Comparison of ENCODE assay signal across 21 cellular contexts in the genomic region with DNA sequence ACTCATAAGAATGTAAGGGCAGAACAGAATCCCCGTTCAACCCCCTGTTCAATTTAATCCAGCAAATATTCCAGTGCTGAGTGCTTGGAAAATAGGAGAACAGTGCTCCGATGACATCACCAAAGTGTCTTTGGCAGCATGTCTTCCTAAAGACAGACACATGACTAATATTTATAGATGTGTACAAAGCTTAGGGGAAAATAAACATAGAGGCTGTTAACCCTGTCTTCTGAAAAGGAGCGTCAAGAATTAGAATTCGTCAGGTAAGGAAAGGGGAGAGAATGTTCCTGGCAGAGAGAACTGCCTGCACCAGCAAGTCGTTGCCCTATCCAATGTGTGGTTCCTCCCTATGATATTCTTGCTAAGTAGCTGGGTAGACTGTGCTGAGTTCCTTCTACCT.
DNase-seq lines count a peak whose midpoint lies in the region; ATAC-seq and TF ChIP-seq lines count a peak whose summit lies in the region.
"Had no signal": no experiment of that assay in that cellular context is flagged by ENCODE, and none has a peak within 500 bp of the region (broad histone marks: within the 10 kb centered on the region; RNA-seq: fewer than 3 reads in every experiment).

No MANE protein-coding gene starts in this region.

- H3K36me3 ChIP-seq in PC-3 (ENCODE audit: low read depth, low read length): no peaks in the 10 kb centered on the region
- H3K36me3 ChIP-seq in suprapubic skin: no peaks in the 10 kb centered on the region

- H3K4me3 ChIP-seq in PC-3 (ENCODE audit: low read length): peak overlapping the region; percentile 20; the same call in 1 of the 2 replicates
- no peak overlapping the region for H3K4me3 ChIP-seq in fibroblast of mammary gland (ENCODE audit: control insufficient read depth, low read depth, low read length)
- no peak overlapping the region for H3K4me3 ChIP-seq in suprapubic skin
- H3K4me3 ChIP-seq: GM12878 had no signal

- H3K9me2 ChIP-seq in PC-3 (replicated peaks; ENCODE audit: low read length): no peaks in the 10 kb centered on the region

- no peak for ATAC-seq in natural killer cell
- no peak for ATAC-seq in natural killer cell treated with Interleukin-12 subunit alpha and Interleukin-12 subunit beta and Interleukin-15 and Interleukin-18, amount 100 ng/mL, for 72 hours
- ATAC-seq in PC-3: peak; percentile 70
- ATAC-seq in HG02870 (IDR thresholded peaks at IDR 0.05; ENCODE audit: unreplicated experiment): no peak
- ATAC-seq: CD8-positive, alpha-beta T cell; GM12878; SK-N-SH treated with all-trans-retinoic acid at 6 μM for 48 hours had no signal

- CTCF ChIA-PET in PC-3 (lab: Charles Lee): interaction anchor here (3.3 kb wide), 1 partner anchor 26 kb away, joined by 30 read pairs; no protein-coding TSS in a partner anchor

- H3K9ac ChIP-seq in PC-3 (ENCODE audit: low read length): peak overlapping the region; percentile 12; the same call in 1 of the 2 replicates

- no peaks in the 10 kb centered on the region for H3K9me3 ChIP-seq in PC-3 (ENCODE audit: low read length)
- no peaks in the 10 kb centered on the region for H3K9me3 ChIP-seq in suprapubic skin

- peaks cover 0 to 14% of the 10 kb centered on the region in 2 donors for H3K27me3 Mint-ChIP-seq in natural killer cell (ENCODE audit: low read depth in 2 of 2)
- peaks cover 2 to 7% of the 10 kb centered on the region in 2 donors for H3K27me3 Mint-ChIP-seq in natural killer cell treated with Interleukin-12 subunit alpha and Interleukin-12 subunit beta and Interleukin-15 and Interleukin-18, amount 100 ng/mL, for 72 hours

- H2AFZ ChIP-seq in PC-3 (ENCODE audit: low read length): no peak overlapping the region

- H3K4me2 ChIP-seq in PC-3 (ENCODE audit: low read length): peak overlapping the region; percentile 63

- H3F3A ChIP-seq in PC-3 (ENCODE audit: low read length, unreplicated experiment): no peaks in the 10 kb centered on the region

- H3K27ac ChIP-seq in PC-3 (ENCODE audit: low read length) (peak overlapping the region; percentile 49), suprapubic skin (peak overlapping the region; percentile 65)

- H3K4me1 ChIP-seq in PC-3 (ENCODE audit: insufficient read depth, low read length) (peaks cover 25% of the 10 kb centered on the region), suprapubic skin (peaks cover 28% of the 10 kb centered on the region)

- WGBS in suprapubic skin: 46% methylated on average over 5 of the region's 5 CpGs

- no TSS peak for BruUV-seq in PC-3 (replicated peaks; lab: Mats Ljungman, UMichigan)

- intact Hi-C loops in natural killer cell (cut with micrococcal nuclease): loop anchor here (10.0 kb wide), 1 partner anchor 186 kb away; a partner anchor contains a TSS
- intact Hi-C loops in PC-3 (cut with micrococcal nuclease): loop anchor here (1.0 to 10.0 kb wide), 3 partner anchors 16 to 864 kb away; no protein-coding TSS in a partner anchor

- TF ChIP-seq CTCF in natural killer cell (IDR thresholded peaks at IDR 0.05) (no peak), PC-3 (conservative IDR thresholded peaks at IDR 0.05; ENCODE audit: low read depth, low read length) (no peak), fibroblast of mammary gland (conservative IDR thresholded peaks at IDR 0.05; ENCODE audit: control insufficient read depth, insufficient read depth, low read depth, low read length) (no peak), suprapubic skin (IDR thresholded peaks at IDR 0.05) (no peak)

- H4K20me1 ChIP-seq in PC-3 (ENCODE audit: low read length): no peaks in the 10 kb centered on the region

- no peaks in the 10 kb centered on the region for H3K9me3 Mint-ChIP-seq in natural killer cell
- no peaks in the 10 kb centered on the region for H3K9me3 Mint-ChIP-seq in natural killer cell treated with Interleukin-12 subunit alpha and Interleukin-12 subunit beta and Interleukin-15 and Interleukin-18, amount 100 ng/mL, for 72 hours

- TF ChIP-seq EP300 in suprapubic skin (IDR thresholded peaks at IDR 0.05): no peak

- TF ChIP-seq POLR2A in suprapubic skin (IDR thresholded peaks at IDR 0.05): no peak

- no peak overlapping the region for H3K27ac Mint-ChIP-seq in natural killer cell
- H3K27ac Mint-ChIP-seq in natural killer cell treated with Interleukin-12 subunit alpha and Interleukin-12 subunit beta and Interleukin-15 and Interleukin-18, amount 100 ng/mL, for 72 hours: no peak overlapping the region
- H3K27ac Mint-ChIP-seq: B cell; CD8-positive, alpha-beta T cell had no signal

- no peaks in the 10 kb centered on the region for H3K79me2 ChIP-seq in PC-3 (ENCODE audit: low read length)

- DNase-seq in natural killer cell (no peak), PC-3 (peak; percentile 84), fibroblast of mammary gland (ENCODE audit: low read depth) (peak; percentile 33), suprapubic skin (ENCODE audit: low spot score in 2 of 2) (no peak), activated gamma-delta T cell (lab: John Stamatoyannopoulos, UW) (no peak), HPDE6-E6E7 (ENCODE audit: extremely low spot score) (no peak)
- DNase-seq in natural killer cell treated with Interleukin-12 subunit alpha and Interleukin-12 subunit beta and Interleukin-15 and Interleukin-18, amount 100 ng/mL, for 72 hours (ENCODE audit: low spot score): no peak
- DNase-seq: ACHN; CD8-positive, alpha-beta T cell; GDM1; Karpas-422; NCI-H1417; NCI-H187 treated with DMSO at 0.1 percent for 48 hours; NCI-H2171; NCI-H510A treated with DMSO at 0.1 percent for 48 hours; SHP77 treated with DMSO at 0.1 percent for 48 hours; T-helper 1 cell had no signal

- H3K4me1 Mint-ChIP-seq in natural killer cell: peaks cover 5 to 9% of the 10 kb centered on the region in 2 donors
- H3K4me1 Mint-ChIP-seq in natural killer cell treated with Interleukin-12 subunit alpha and Interleukin-12 subunit beta and Interleukin-15 and Interleukin-18, amount 100 ng/mL, for 72 hours (ENCODE audit: low read depth in 2 of 2): peaks cover 3 to 4% of the 10 kb centered on the region in 2 donors

- no peaks in the 10 kb centered on the region for H3K36me3 Mint-ChIP-seq in natural killer cell
- H3K36me3 Mint-ChIP-seq in natural killer cell treated with Interleukin-12 subunit alpha and Interleukin-12 subunit beta and Interleukin-15 and Interleukin-18, amount 100 ng/mL, for 72 hours: no peaks in the 10 kb centered on the region

- H3K4me3 Mint-ChIP-seq in natural killer cell: peak overlapping the region; percentile 91
- H3K4me3 Mint-ChIP-seq in natural killer cell treated with Interleukin-12 subunit alpha and Interleukin-12 subunit beta and Interleukin-15 and Interleukin-18, amount 100 ng/mL, for 72 hours: no peak overlapping the region

- H3K27me3 ChIP-seq in PC-3 (ENCODE audit: low read length) (no peaks in the 10 kb centered on the region), suprapubic skin (no peaks in the 10 kb centered on the region)

- POLR2A ChIA-PET in PC-3 (lab: Charles Lee; ENCODE audit: unreplicated experiment): no interaction called here

Comparison
In these comparisons a context has a peak if more than half of its experiments do, and no peak if none do; other contexts are left out.
1. DNase-seq: peak in PC-3 (single experiment) and fibroblast of mammary gland (single experiment); none in natural killer cell (single experiment), natural killer cell treated with Interleukin-12 subunit alpha and Interleukin-12 subunit beta and Interleukin-15 and Interleukin-18, amount 100 ng/mL, for 72 hours (single experiment), suprapubic skin (0 of 2), activated gamma-delta T cell (single experiment) and HPDE6-E6E7 (single experiment).